Comparison of ENCODE assay signal across 9 cellular contexts in the genomic region with DNA sequence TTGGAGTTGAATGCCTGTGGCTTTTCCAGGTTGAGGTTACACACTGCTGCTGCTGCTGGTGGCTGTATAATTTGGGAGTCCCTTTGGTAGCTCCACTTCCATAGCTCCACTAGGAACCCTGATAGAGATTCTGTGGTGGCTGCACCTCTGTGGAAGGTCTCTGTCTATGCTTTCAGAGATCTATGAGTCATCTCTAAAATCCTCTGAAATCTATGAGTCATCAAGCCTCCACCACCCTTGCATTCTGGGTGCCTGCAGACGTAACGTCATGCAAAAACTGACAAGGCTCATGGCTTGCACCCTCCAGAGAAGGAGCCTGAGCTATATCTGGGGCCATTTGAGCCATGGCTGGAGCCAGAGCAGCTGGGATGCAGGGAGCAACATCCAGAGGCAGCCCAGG.
DNase-seq lines count a peak whose midpoint lies in the region; ATAC-seq, FAIRE-seq and TF ChIP-seq lines count a peak whose summit lies in the region.
"Had no signal": no experiment of that assay in that cellular context is flagged by ENCODE, and none has a peak within 500 bp of the region (broad histone marks: within the 10 kb centered on the region; RNA-seq: fewer than 3 reads in every experiment).

No MANE protein-coding gene starts in this region.

- peaks cover 69% of the 10 kb centered on the region for H3K36me3 Mint-ChIP-seq in activated CD4-positive, alpha-beta T cell treated with anti-CD3 and anti-CD28 coated beads, Interleukin-2, amount 10 ng/mL, durations not matched to agents 7 days and 5 days (ENCODE audit: low read depth)
- H3K36me3 Mint-ChIP-seq: memory B cell had no signal

- no peak overlapping the region for H3K27ac ChIP-seq in neuronal stem cell (replicated peaks; ENCODE audit: low read length)
- no peak overlapping the region for H3K27ac ChIP-seq in osteoblast (ENCODE audit: low read depth, low read length)

- H3K27me3 ChIP-seq in neuronal stem cell (ENCODE audit: control insufficient read depth in 3 of 3, insufficient read depth in 3 of 3, low read depth in 1 of 3, low read length in 3 of 3) (no peaks in the 10 kb centered on the region), osteoblast (ENCODE audit: insufficient read depth, low read length) (no peaks in the 10 kb centered on the region)

- peak overlapping the region; percentile 57 for H4K8ac ChIP-seq in neuronal stem cell (ENCODE audit: low read depth, low read length)

- H3K18ac ChIP-seq in neuronal stem cell (ENCODE audit: low read length): no peak overlapping the region

- H2AFZ ChIP-seq in neuronal stem cell (ENCODE audit: low read length): no peak overlapping the region
- H2AFZ ChIP-seq in osteoblast (ENCODE audit: low read length): no peak overlapping the region

- H3K4me1 ChIP-seq in neuronal stem cell (ENCODE audit: control insufficient read depth in 2 of 2, insufficient read depth in 1 of 2, low read depth in 1 of 2, low read length in 2 of 2) (no peaks in the 10 kb centered on the region), osteoblast (ENCODE audit: insufficient read depth, low read length) (no peaks in the 10 kb centered on the region)

- H4K20me1 ChIP-seq in osteoblast (ENCODE audit: insufficient read depth, low read length): no peaks in the 10 kb centered on the region

- WGBS in neuronal stem cell (ENCODE audit: extremely low coverage in 2 of 2, insufficient read length in 2 of 2, insufficient replicate concordance in 1 of 2), 2 donors: no CpG with 5 or more reads among the region's 2 CpGs

- no peak for FAIRE-seq in GM12892 (lab: Jason Lieb, UNC)

- no peak overlapping the region for H3K4me3 ChIP-seq in neuronal stem cell (ENCODE audit: low read length in 2 of 2)
- H3K4me3 ChIP-seq in osteoblast (ENCODE audit: insufficient read depth, low read length): no peak overlapping the region

- peak; percentile 32 for DNase-seq in activated CD4-positive, alpha-beta T cell treated with anti-CD3 and anti-CD28 coated beads, Interleukin-2, amount 10 ng/mL, durations not matched to agents 7 days and 5 days
- DNase-seq in neuronal stem cell (ENCODE audit: low spot score) (no peak), Right ventricle myocardium inferior (ENCODE audit: missing footprints) (no peak), NCI-H1694 (lab: John Stamatoyannopoulos, UW) (no peak), osteoblast (ENCODE audit: insufficient read length, low spot score, missing footprints) (no peak), GM12892 (ENCODE audit: insufficient read length) (no peak)

- H3K4me2 ChIP-seq in neuronal stem cell (ENCODE audit: insufficient read depth, low read length, poor library complexity, severe bottlenecking) (no peak overlapping the region), osteoblast (ENCODE audit: insufficient read depth, low read length) (no peak overlapping the region)

- no peak overlapping the region for H2BK120ac ChIP-seq in neuronal stem cell (ENCODE audit: low read depth, low read length)

- H2BK15ac ChIP-seq in neuronal stem cell (ENCODE audit: low read length): no peak overlapping the region

- no peak overlapping the region for H3K4me3 Mint-ChIP-seq in activated CD4-positive, alpha-beta T cell treated with anti-CD3 and anti-CD28 coated beads, Interleukin-2, amount 10 ng/mL, durations not matched to agents 7 days and 5 days
- H3K4me3 Mint-ChIP-seq: memory B cell had no signal

- no peak overlapping the region for H2AK5ac ChIP-seq in neuronal stem cell (ENCODE audit: low read depth, low read length)

- H3K79me2 ChIP-seq in osteoblast (ENCODE audit: insufficient read depth, low read length): no peaks in the 10 kb centered on the region

- H3K36me3 ChIP-seq in neuronal stem cell (replicated peaks in 1 of 2; ENCODE audit: control insufficient read depth in 2 of 2, insufficient read depth in 2 of 2, low read length in 2 of 2): no peaks in the 10 kb centered on the region
- no peaks in the 10 kb centered on the region for H3K36me3 ChIP-seq in osteoblast (ENCODE audit: insufficient read depth, low read length)

- H3K79me1 ChIP-seq in neuronal stem cell (ENCODE audit: low read depth, low read length): no peaks in the 10 kb centered on the region

- H3K4me1 Mint-ChIP-seq in activated CD4-positive, alpha-beta T cell treated with anti-CD3 and anti-CD28 coated beads, Interleukin-2, amount 10 ng/mL, durations not matched to agents 7 days and 5 days: peaks cover 46% of the 10 kb centered on the region

- H3K9me3 ChIP-seq in neuronal stem cell (replicated peaks in 1 of 2; ENCODE audit: control insufficient read depth in 2 of 2, insufficient read depth in 1 of 2, low read depth in 1 of 2, low read length in 2 of 2) (no peaks in the 10 kb centered on the region), osteoblast (ENCODE audit: low read depth, low read length) (no peaks in the 10 kb centered on the region)

- CTCF ChIA-PET in activated CD4-positive, alpha-beta T cell treated with anti-CD3 and anti-CD28 coated beads, Interleukin-2, amount 10 ng/mL, durations not matched to agents 7 days and 5 days (lab: Charles Lee): interaction anchor here (0.9 to 1.7 kb wide), 4 partner anchors 10 to 63 kb away, joined by 3 to 5 read pairs (median 4); no protein-coding TSS in a partner anchor

- H3K14ac ChIP-seq in neuronal stem cell (ENCODE audit: low read length): no peak overlapping the region

- peak overlapping the region; percentile 51 for H3K27ac Mint-ChIP-seq in activated CD4-positive, alpha-beta T cell treated with anti-CD3 and anti-CD28 coated beads, Interleukin-2, amount 10 ng/mL, durations not matched to agents 7 days and 5 days
- H3K27ac Mint-ChIP-seq: memory B cell had no signal

- H3K4ac ChIP-seq in neuronal stem cell (ENCODE audit: low read length): no peak overlapping the region

- H4K91ac ChIP-seq in neuronal stem cell (ENCODE audit: low read depth, low read length, poor library complexity): no peak overlapping the region

- no peak overlapping the region for H2BK5ac ChIP-seq in neuronal stem cell (ENCODE audit: low read length)

- TF ChIP-seq CTCF in osteoblast (IDR thresholded peaks at IDR 0.05; ENCODE audit: extremely low read depth, low read depth, low read length): no peak

- POLR2A ChIA-PET in activated CD4-positive, alpha-beta T cell treated with anti-CD3 and anti-CD28 coated beads, Interleukin-2, amount 10 ng/mL, durations not matched to agents 7 days and 5 days (lab: Charles Lee): no interaction called here

- TF ChIP-seq POLR2A in GM12892 (IDR thresholded peaks at IDR 0.05; ENCODE audit: low read depth, low read length): no peak

- no peaks in the 10 kb centered on the region for H3K27me3 Mint-ChIP-seq in activated CD4-positive, alpha-beta T cell treated with anti-CD3 and anti-CD28 coated beads, Interleukin-2, amount 10 ng/mL, durations not matched to agents 7 days and 5 days
- H3K27me3 Mint-ChIP-seq: memory B cell had no signal

- no peak overlapping the region for H3K23ac ChIP-seq in neuronal stem cell (ENCODE audit: low read depth, low read length, poor library complexity)

- H2BK12ac ChIP-seq in neuronal stem cell (ENCODE audit: low read length): no peak overlapping the region

- H3K9ac ChIP-seq in neuronal stem cell (ENCODE audit: low read depth, low read length, poor library complexity): no peak overlapping the region

- peak; percentile 83 for ATAC-seq in GM18499 (IDR thresholded peaks at IDR 0.05; ENCODE audit: insufficient read depth, unreplicated experiment)
- ATAC-seq in HG02798 (IDR thresholded peaks at IDR 0.05; ENCODE audit: poor library complexity, unreplicated experiment): peak; percentile 76
- no peak for ATAC-seq in Right ventricle myocardium inferior

- H3K9me3 Mint-ChIP-seq in activated CD4-positive, alpha-beta T cell treated with anti-CD3 and anti-CD28 coated beads, Interleukin-2, amount 10 ng/mL, durations not matched to agents 7 days and 5 days: peaks cover 61% of the 10 kb centered on the region

- intact Hi-C loops in Right ventricle myocardium inferior (cut with DNase I): no loop called here
